Comparison of ENCODE assay signal across 8 cellular contexts in genomic region chr3:17730318-17730967, GRCh38. TPM values are rescaled to one million over a fixed set of nuclear protein-coding genes. Genes with fewer than 3 reads are reported as not detected.
DNase-seq lines count a peak whose midpoint lies in the region; ATAC-seq and TF ChIP-seq lines count a peak whose summit lies in the region.

No MANE protein-coding gene starts in this region.

- WGBS in right lobe of liver (ENCODE audit: insufficient coverage, low coverage, low lambda C conversion rate, missing lambda C conversion rate), result 91% methylated on average over 4 of the region's 4 CpGs

- intact Hi-C loops in right lobe of liver (cut with DNase I), result no loop called here
- intact Hi-C loops in CD4-positive, alpha-beta T cell (cut with DNase I, micrococcal nuclease), result no loop called here

- no peaks in the 10 kb centered on the region; the same call in 1 of the 2 replicates for H3K27me3 Mint-ChIP-seq in WTC11 (ENCODE audit: low read depth)
- H3K27me3 Mint-ChIP-seq in CD4-positive, alpha-beta T cell, result no peaks in the 10 kb centered on the region

- H3K4me1 ChIP-seq in right lobe of liver, result peaks cover 0 to 7% (median 0%) of the 10 kb centered on the region in 4 donors

- peak; percentile 51; the same call in 1 of the 2 replicates for ATAC-seq in WTC11
- peak; percentile 55 to 88 (median 78) for ATAC-seq in right lobe of liver
- no peak for ATAC-seq in GM19324 (IDR thresholded peaks at IDR 0.05; ENCODE audit: low FRiP score, unreplicated experiment)
- no peak for ATAC-seq in CD4-positive, alpha-beta T cell (ENCODE audit: poor library complexity)
- no peak for ATAC-seq in stimulated activated naive CD8-positive, alpha-beta T cell treated with anti-CD3 and anti-CD28 coated beads, Interleukin-15, Interleukin-2, amounts not matched to agents 100 U/mL and 50 U/mL, for 24 hours

- DNase-seq in Daoy (ENCODE audit: low read depth) (peak; percentile 90), MV-4-11 (lab: John Stamatoyannopoulos, UW) (peak; percentile 24), WTC11 (ENCODE audit: low spot score) (no peak), right lobe of liver (peak; percentile 66 to 72 (median 67))
- no peak for DNase-seq in CD4-positive, alpha-beta T cell
- no peak for DNase-seq in stimulated activated naive CD8-positive, alpha-beta T cell treated with anti-CD3 and anti-CD28 coated beads, Interleukin-15, Interleukin-2, amounts not matched to agents 100 U/mL and 50 U/mL, for 24 hours
- no peak for DNase-seq in stimulated activated CD4-positive, alpha-beta T cell treated with anti-CD3 and anti-CD28 coated beads, Interleukin-4, amount 100 ng/mL, for 4 hours

- H3K4me3 Mint-ChIP-seq in WTC11, result no peak overlapping the region
- H3K4me3 Mint-ChIP-seq in CD4-positive, alpha-beta T cell, result no peak overlapping the region

- H3K4me3 ChIP-seq in right lobe of liver, result no peak overlapping the region

- peaks cover 0 to 4% (median 1%) of the 10 kb centered on the region in 4 donors for H3K36me3 ChIP-seq in right lobe of liver

- POLR2A ChIA-PET in WTC11 (lab: Charles Lee), result no interaction called here
- POLR2A ChIA-PET in CD4-positive, alpha-beta T cell (lab: Charles Lee), result interaction anchor here (0.9 kb wide), 1 partner anchor 13 kb away, joined by 3 read pairs; no protein-coding TSS in a partner anchor

- no peaks in the 10 kb centered on the region for H3K9me3 ChIP-seq in right lobe of liver
- H3K9me3 ChIP-seq in CD4-positive, alpha-beta T cell (ENCODE audit: control insufficient read depth, low read length), result peaks cover 4% of the 10 kb centered on the region

- peak overlapping the region; percentile 85 for H3K27ac Mint-ChIP-seq in WTC11
- no peak overlapping the region for H3K27ac Mint-ChIP-seq in CD4-positive, alpha-beta T cell

- peaks cover 12% of the 10 kb centered on the region for H3K9me3 Mint-ChIP-seq in WTC11
- H3K9me3 Mint-ChIP-seq in CD4-positive, alpha-beta T cell, result no peaks in the 10 kb centered on the region

- H3K27ac ChIP-seq in right lobe of liver, result no peak overlapping the region
- no peak overlapping the region for H3K27ac ChIP-seq in CD4-positive, alpha-beta T cell (ENCODE audit: low read depth, low read length)

- peaks cover 22% of the 10 kb centered on the region for H3K36me3 Mint-ChIP-seq in WTC11
- peaks cover 45% of the 10 kb centered on the region for H3K36me3 Mint-ChIP-seq in CD4-positive, alpha-beta T cell (ENCODE audit: low read depth)

- no peak for TF ChIP-seq POLR2A in right lobe of liver (IDR thresholded peaks at IDR 0.05)

- peaks cover 5% of the 10 kb centered on the region for H3K4me1 Mint-ChIP-seq in WTC11
- H3K4me1 Mint-ChIP-seq in CD4-positive, alpha-beta T cell (ENCODE audit: low read depth), result peaks cover 15% of the 10 kb centered on the region

- TF ChIP-seq CTCF in WTC11 (IDR thresholded peaks at IDR 0.05) (no peak), right lobe of liver (IDR thresholded peaks at IDR 0.05) (no peak)
- TF ChIP-seq CTCF in CD4-positive, alpha-beta T cell (IDR thresholded peaks at IDR 0.05), result no peak

- no peaks in the 10 kb centered on the region for H3K27me3 ChIP-seq in right lobe of liver
- H3K27me3 ChIP-seq in CD4-positive, alpha-beta T cell (ENCODE audit: control insufficient read depth, insufficient read depth, low read length), result no peaks in the 10 kb centered on the region

- CTCF ChIA-PET in WTC11 (lab: Charles Lee), result interaction anchor here (1.5 kb wide), 1 partner anchor 111 kb away, joined by 3 read pairs; no protein-coding TSS in a partner anchor
- CTCF ChIA-PET in CD4-positive, alpha-beta T cell (lab: Charles Lee), result interaction anchor here (0.6 kb wide), 1 partner anchor 8 kb away, joined by 3 read pairs; no protein-coding TSS in a partner anchor

TF ChIP-seq in WTC11, 78 proteins besides CTCF, POLR2A, EP300 and RAD21 (continues in another document):
- TF ChIP-seq TEAD1 (CRISPR knock-in tag; IDR thresholded peaks at IDR 0.05) (no peak), GRHL2 (CRISPR knock-in tag; IDR thresholded peaks at IDR 0.05; ENCODE audit: insufficient replicate concordance, severe bottlenecking) (no peak), FOXP1 (CRISPR knock-in tag; IDR thresholded peaks at IDR 0.05; ENCODE audit: borderline replicate concordance) (no peak), JAZF1 (CRISPR knock-in tag; IDR thresholded peaks at IDR 0.05) (no peak), GABPB1 (CRISPR knock-in tag; IDR thresholded peaks at IDR 0.05) (no peak), MAX (CRISPR knock-in tag; IDR thresholded peaks at IDR 0.05) (no peak), ZNF671 (CRISPR knock-in tag; IDR thresholded peaks at IDR 0.05) (no peak), SP1 (CRISPR knock-in tag; conservative IDR thresholded peaks at IDR 0.05) (no peak), E2F1 (CRISPR knock-in tag; IDR thresholded peaks at IDR 0.05) (no peak), NFE2L1 (CRISPR knock-in tag; IDR thresholded peaks at IDR 0.05) (no peak), NR3C1 (CRISPR knock-in tag; conservative IDR thresholded peaks at IDR 0.05; ENCODE audit: low read depth) (no peak), ZBTB43 (CRISPR knock-in tag; IDR thresholded peaks at IDR 0.05) (no peak), SMAD4 (CRISPR knock-in tag; IDR thresholded peaks at IDR 0.05) (no peak), PRRX2 (CRISPR knock-in tag; IDR thresholded peaks at IDR 0.05) (no peak), CDX4 (CRISPR knock-in tag; IDR thresholded peaks at IDR 0.05; ENCODE audit: borderline replicate concordance) (no peak)
- TF ChIP-seq, protein P1, sequence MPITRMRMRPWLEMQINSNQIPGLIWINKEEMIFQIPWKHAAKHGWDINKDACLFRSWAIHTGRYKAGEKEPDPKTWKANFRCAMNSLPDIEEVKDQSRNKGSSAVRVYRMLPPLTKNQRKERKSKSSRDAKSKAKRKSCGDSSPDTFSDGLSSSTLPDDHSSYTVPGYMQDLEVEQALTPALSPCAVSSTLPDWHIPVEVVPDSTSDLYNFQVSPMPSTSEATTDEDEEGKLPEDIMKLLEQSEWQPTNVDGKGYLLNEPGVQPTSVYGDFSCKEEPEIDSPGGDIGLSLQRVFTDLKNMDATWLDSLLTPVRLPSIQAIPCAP (CRISPR knock-in tag; IDR thresholded peaks at IDR 0.05), result no peak
- TF ChIP-seq, protein P2, sequence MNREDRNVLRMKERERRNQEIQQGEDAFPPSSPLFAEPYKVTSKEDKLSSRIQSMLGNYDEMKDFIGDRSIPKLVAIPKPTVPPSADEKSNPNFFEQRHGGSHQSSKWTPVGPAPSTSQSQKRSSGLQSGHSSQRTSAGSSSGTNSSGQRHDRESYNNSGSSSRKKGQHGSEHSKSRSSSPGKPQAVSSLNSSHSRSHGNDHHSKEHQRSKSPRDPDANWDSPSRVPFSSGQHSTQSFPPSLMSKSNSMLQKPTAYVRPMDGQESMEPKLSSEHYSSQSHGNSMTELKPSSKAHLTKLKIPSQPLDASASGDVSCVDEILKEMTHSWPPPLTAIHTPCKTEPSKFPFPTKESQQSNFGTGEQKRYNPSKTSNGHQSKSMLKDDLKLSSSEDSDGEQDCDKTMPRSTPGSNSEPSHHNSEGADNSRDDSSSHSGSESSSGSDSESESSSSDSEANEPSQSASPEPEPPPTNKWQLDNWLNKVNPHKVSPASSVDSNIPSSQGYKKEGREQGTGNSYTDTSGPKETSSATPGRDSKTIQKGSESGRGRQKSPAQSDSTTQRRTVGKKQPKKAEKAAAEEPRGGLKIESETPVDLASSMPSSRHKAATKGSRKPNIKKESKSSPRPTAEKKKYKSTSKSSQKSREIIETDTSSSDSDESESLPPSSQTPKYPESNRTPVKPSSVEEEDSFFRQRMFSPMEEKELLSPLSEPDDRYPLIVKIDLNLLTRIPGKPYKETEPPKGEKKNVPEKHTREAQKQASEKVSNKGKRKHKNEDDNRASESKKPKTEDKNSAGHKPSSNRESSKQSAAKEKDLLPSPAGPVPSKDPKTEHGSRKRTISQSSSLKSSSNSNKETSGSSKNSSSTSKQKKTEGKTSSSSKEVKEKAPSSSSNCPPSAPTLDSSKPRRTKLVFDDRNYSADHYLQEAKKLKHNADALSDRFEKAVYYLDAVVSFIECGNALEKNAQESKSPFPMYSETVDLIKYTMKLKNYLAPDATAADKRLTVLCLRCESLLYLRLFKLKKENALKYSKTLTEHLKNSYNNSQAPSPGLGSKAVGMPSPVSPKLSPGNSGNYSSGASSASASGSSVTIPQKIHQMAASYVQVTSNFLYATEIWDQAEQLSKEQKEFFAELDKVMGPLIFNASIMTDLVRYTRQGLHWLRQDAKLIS (CRISPR knock-in tag; IDR thresholded peaks at IDR 0.05; ENCODE audit: borderline replicate concordance), result no peak

RNA-seq across cellular contexts. Expression of gene TBC1D5, which starts 12.0 kb away (rescaled TPM):
- total RNA-seq in Daoy (2014; rRNA removed; shearing (Covaris generic)), result 21.1 and 26.8 TPM in 2 replicates
- total RNA-seq in WTC11 (2021) (26.1 to 32.9 TPM (median 28.8 TPM) in 3 replicates), right lobe of liver (10 to 100 TPM; 21.5 to 33.4 (median 27.7) TPM)
- 10 to 100 TPM; 32.6 to 34.1 TPM for total RNA-seq in CD4-positive, alpha-beta T cell

Comparison
In these comparisons a context has a peak if more than half of its experiments do, and no peak if none do; other contexts are left out.
1. DNase-seq: peak in Daoy (single experiment), MV-4-11 (single experiment) and right lobe of liver (3 of 3); none in WTC11 (single experiment), CD4-positive, alpha-beta T cell (0 of 10), stimulated activated naive CD8-positive, alpha-beta T cell treated with anti-CD3 and anti-CD28 coated beads, Interleukin-15, Interleukin-2, amounts not matched to agents 100 U/mL and 50 U/mL, for 24 hours (single experiment) and stimulated activated CD4-positive, alpha-beta T cell treated with anti-CD3 and anti-CD28 coated beads, Interleukin-4, amount 100 ng/mL, for 4 hours (0 of 2).
2. ATAC-seq: peak in WTC11 (single experiment) and right lobe of liver (4 of 4); none in GM19324 (single experiment), CD4-positive, alpha-beta T cell (single experiment) and stimulated activated naive CD8-positive, alpha-beta T cell treated with anti-CD3 and anti-CD28 coated beads, Interleukin-15, Interleukin-2, amounts not matched to agents 100 U/mL and 50 U/mL, for 24 hours (single experiment).